8 cellular contexts compared by ENCODE assay signal in the genomic region with DNA sequence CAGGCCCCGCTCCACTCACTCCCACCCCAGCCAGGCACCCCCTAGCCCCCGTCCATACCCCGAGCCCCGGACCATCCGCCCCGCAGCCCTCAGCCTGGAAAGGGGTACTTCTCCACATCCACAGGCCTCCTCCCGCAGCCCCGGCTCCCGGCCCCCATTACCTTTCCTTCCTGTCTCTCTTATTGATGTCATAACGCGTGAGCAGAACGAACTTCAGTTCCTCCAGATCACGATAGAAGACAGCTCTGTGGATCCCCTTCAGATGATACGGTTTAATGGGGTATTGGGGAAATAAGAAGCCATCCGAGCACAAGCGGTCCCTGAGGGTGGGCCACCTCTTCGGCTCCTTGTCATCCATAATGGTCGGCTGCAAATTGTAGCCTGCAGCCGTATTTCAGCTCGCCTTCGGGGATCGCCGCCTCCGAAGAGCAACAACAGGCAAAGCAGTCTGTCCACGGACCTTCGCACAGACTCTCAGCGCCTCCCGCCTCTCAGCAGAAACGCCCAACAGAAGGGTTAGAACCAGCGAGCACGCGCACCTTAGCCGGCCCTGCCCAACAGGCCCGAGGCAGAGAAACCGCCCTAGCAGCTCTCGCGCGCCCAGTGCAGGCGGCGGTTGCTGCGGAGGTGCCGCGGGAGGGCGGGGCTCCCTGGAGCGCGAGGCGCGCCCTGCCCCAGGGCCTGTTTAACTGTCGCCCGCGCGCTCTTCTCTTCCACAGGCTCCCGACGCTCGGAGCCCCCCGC. TPM values are rescaled to one million over a fixed set of nuclear protein-coding genes. Genes with fewer than 3 reads are reported as not detected.
A peak's percentile ranks its signal among the peaks of the same experiment; 100 is the strongest.
DNase-seq lines count a peak whose midpoint lies in the region; ATAC-seq and TF ChIP-seq lines count a peak whose summit lies in the region.
"Not testable (repeated sequence)": the region's sequence is repeated elsewhere in the genome, so short reads cannot be mapped to it uniquely, and the experiment has no call there.

A gene (minus strand): TSS at position 474 of the 744 bp plus-strand sequence. CDS start 116 bp downstream, at position 358.

- TF ChIP-seq POLR2A in esophagus muscularis mucosa (IDR thresholded peaks at IDR 0.05; ENCODE audit: low read depth) = not testable (repeated sequence)

- POLR2A ChIA-PET in Panc1 (lab: Charles Lee) = not testable (repeated sequence)

- peak within 1 kb of the TSS; percentile 95 for H3K4me3 Mint-ChIP-seq in memory B cell

- not testable (repeated sequence) for BruUV-seq in Panc1 (replicated peaks; lab: Mats Ljungman, UMichigan)

- TF ChIP-seq CTCF in Panc1 (IDR thresholded peaks at IDR 0.05); esophagus muscularis mucosa (IDR thresholded peaks at IDR 0.05): not testable (repeated sequence)

- not testable (repeated sequence) for H3K36me3 ChIP-seq in Panc1 (ENCODE audit: control insufficient read depth, insufficient read depth, low read length); esophagus muscularis mucosa

- in situ Hi-C loops in Panc1 (cut with HindIII; ENCODE audit: low pct_unique_long_range_greater_than_20kb, low sequenced_read_pairs) = not testable (repeated sequence)

- DNase-seq in CD1c-positive myeloid dendritic cell (ENCODE audit: extremely low spot score) (peak; percentile 55), memory B cell (ENCODE audit: low spot score in 2 of 2) (peak; percentile 31 to 54)
- not testable (repeated sequence) for DNase-seq in Panc1 (ENCODE audit: low read depth, low spot score); esophagus muscularis mucosa (ENCODE audit: extremely low spot score)
- peak; percentile 31 for DNase-seq in activated naive CD4-positive, alpha-beta T cell treated with Interleukin-2 at 50 U/mL for 16 hours
- peak; percentile 32 for DNase-seq in stimulated activated CD4-positive, alpha-beta T cell treated with anti-CD3 and anti-CD28 coated beads, Interleukin-1b, Interleukin-23, amount 100 ng/mL, for 48 hours

- not testable (repeated sequence) for H3K36me3 Mint-ChIP-seq in memory B cell

- intact Hi-C loops in Panc1 (cut with micrococcal nuclease; ENCODE audit: unreplicated experiment) = not testable (repeated sequence)
- intact Hi-C loops in esophagus muscularis mucosa (cut with DNase I) = loop anchor here (5.0 kb wide), 1 partner anchor 126 kb away; a partner anchor contains a TSS

- H3K9me3 Mint-ChIP-seq in memory B cell = not testable (repeated sequence)

- peaks cover 10% of the 10 kb centered on the region for H3K27me3 Mint-ChIP-seq in memory B cell

- H3K27ac ChIP-seq in Panc1 (ENCODE audit: low read length) (peak within 1 kb of the TSS; percentile 84), esophagus muscularis mucosa (replicated peaks in 1 of 4) (peak within 1 kb of the TSS; percentile 83 to 90 (median 87))

- not testable (repeated sequence) for H3K27me3 ChIP-seq in Panc1 (ENCODE audit: control insufficient read depth, insufficient read depth, low read length); esophagus muscularis mucosa

- peak within 1 kb of the TSS; percentile 70 to 93 for H3K4me3 ChIP-seq in Panc1 (ENCODE audit: low read depth in 2 of 2, low read length in 2 of 2)
- peak within 1 kb of the TSS; percentile 65 to 71 (median 67) for H3K4me3 ChIP-seq in esophagus muscularis mucosa

- WGBS in esophagus muscularis mucosa = no CpG with 5 or more reads among the region's 56 CpGs

- H3K4me1 ChIP-seq in Panc1 (ENCODE audit: control insufficient read depth, insufficient read depth, low read length); esophagus muscularis mucosa: not testable (repeated sequence)

- not testable (repeated sequence) for TF ChIP-seq EP300 in esophagus muscularis mucosa (IDR thresholded peaks at IDR 0.05)

- CTCF ChIA-PET in Panc1 (lab: Charles Lee) = interaction anchor here (1.3 kb wide), 1 partner anchor 183 kb away, joined by 3 read pairs; no protein-coding TSS in a partner anchor

- ATAC-seq in GM19397 (IDR thresholded peaks at IDR 0.05; ENCODE audit: unreplicated experiment) (peak; percentile 99), HG03095 (IDR thresholded peaks at IDR 0.05; ENCODE audit: unreplicated experiment) (peak; percentile 91), Panc1 (peak; percentile 97), memory B cell (ENCODE audit: low read depth) (peak; percentile 87)

- H3K4me1 Mint-ChIP-seq in memory B cell = not testable (repeated sequence)

- not testable (repeated sequence) for H3K9me3 ChIP-seq in Panc1 (ENCODE audit: control insufficient read depth, insufficient read depth, low read depth, low read length); esophagus muscularis mucosa

- peak within 1 kb of the TSS; percentile 97 for H3K27ac Mint-ChIP-seq in memory B cell

RNA-seq across cellular contexts. Expression of the gene that starts here (rescaled TPM):
- total RNA-seq in Panc1 (2021; ENCODE audit: unreplicated experiment) = 22.0 TPM
- polyA plus RNA-seq in Panc1 (2012; ENCODE audit: insufficient read length) = 3.1 TPM
- 10 to 100 TPM in 3 of 4 donors, 1 to 10 TPM in 1; 6.0 to 20.3 (median 12.5) TPM for total RNA-seq in esophagus muscularis mucosa
